1 cellular context compared by ENCODE assay signal in genomic region chr3:184017672-184018423, GRCh38.
TF ChIP-seq lines count a peak whose summit lies in the region.

Gene ABCC5, minus strand, starts transcription at chr3:184017884. Its CDS starts 3,492 bp downstream, at chr3:184014392.

TF ChIP-seq in HepG2, 621 proteins besides CTCF, POLR2A, EP300 and RAD21 (continued from another document and continues in another):
- no peak for TF ChIP-seq KIAA2018 (CRISPR knock-in tag; IDR thresholded peaks at IDR 0.05; ENCODE audit: borderline replicate concordance)
- no peak for TF ChIP-seq GZF1 (CRISPR knock-in tag; IDR thresholded peaks at IDR 0.05)
- no peak for TF ChIP-seq ZNF30 (CRISPR knock-in tag; IDR thresholded peaks at IDR 0.05)
- TF ChIP-seq, protein P1, sequence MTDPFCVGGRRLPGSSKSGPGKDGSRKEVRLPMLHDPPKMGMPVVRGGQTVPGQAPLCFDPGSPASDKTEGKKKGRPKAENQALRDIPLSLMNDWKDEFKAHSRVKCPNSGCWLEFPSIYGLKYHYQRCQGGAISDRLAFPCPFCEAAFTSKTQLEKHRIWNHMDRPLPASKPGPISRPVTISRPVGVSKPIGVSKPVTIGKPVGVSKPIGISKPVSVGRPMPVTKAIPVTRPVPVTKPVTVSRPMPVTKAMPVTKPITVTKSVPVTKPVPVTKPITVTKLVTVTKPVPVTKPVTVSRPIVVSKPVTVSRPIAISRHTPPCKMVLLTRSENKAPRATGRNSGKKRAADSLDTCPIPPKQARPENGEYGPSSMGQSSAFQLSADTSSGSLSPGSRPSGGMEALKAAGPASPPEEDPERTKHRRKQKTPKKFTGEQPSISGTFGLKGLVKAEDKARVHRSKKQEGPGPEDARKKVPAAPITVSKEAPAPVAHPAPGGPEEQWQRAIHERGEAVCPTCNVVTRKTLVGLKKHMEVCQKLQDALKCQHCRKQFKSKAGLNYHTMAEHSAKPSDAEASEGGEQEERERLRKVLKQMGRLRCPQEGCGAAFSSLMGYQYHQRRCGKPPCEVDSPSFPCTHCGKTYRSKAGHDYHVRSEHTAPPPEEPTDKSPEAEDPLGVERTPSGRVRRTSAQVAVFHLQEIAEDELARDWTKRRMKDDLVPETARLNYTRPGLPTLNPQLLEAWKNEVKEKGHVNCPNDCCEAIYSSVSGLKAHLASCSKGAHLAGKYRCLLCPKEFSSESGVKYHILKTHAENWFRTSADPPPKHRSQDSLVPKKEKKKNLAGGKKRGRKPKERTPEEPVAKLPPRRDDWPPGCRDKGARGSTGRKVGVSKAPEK (CRISPR knock-in tag; IDR thresholded peaks at IDR 0.05; ENCODE audit: borderline replicate concordance), result peak; percentile 14; the same call in 1 of the 2 replicates
- no peak for TF ChIP-seq U2AF1 (optimal IDR thresholded peaks at IDR 0.05; ENCODE audit: low read depth, low read length)
- 0 out of 2 replicates have a peak, but pooled peaks have one; percentile 15 for TF ChIP-seq ZNF383 (CRISPR knock-in tag; IDR thresholded peaks at IDR 0.05; ENCODE audit: borderline replicate concordance)
- TF ChIP-seq ZNF260 (CRISPR knock-in tag; IDR thresholded peaks at IDR 0.05; ENCODE audit: borderline replicate concordance, low read depth), result no peak
- TF ChIP-seq ZNF607 (CRISPR knock-in tag; IDR thresholded peaks at IDR 0.05; ENCODE audit: borderline replicate concordance), result no peak
- no peak; the same call in 1 of the 2 replicates for TF ChIP-seq BRD4 (CRISPR knock-in tag; IDR thresholded peaks at IDR 0.05)
- TF ChIP-seq ZNF558 (CRISPR knock-in tag; IDR thresholded peaks at IDR 0.05; ENCODE audit: borderline replicate concordance), result 0 out of 2 replicates have a peak, but pooled peaks have one; percentile 63
- no peak for TF ChIP-seq CHCHD3 (CRISPR knock-in tag; IDR thresholded peaks at IDR 0.05)
- peak; percentile 56; the same call in 1 of the 2 replicates for TF ChIP-seq ZNF343 (CRISPR knock-in tag; IDR thresholded peaks at IDR 0.05)
- no peak; the same call in none of the 2 replicates for TF ChIP-seq NFKBIZ (CRISPR knock-in tag; IDR thresholded peaks at IDR 0.05)
- no peak for TF ChIP-seq TAF15 (IDR thresholded peaks at IDR 0.05; ENCODE audit: low read depth, low read length, poor library complexity, severe bottlenecking)
- 0 out of 2 replicates have a peak, but pooled peaks have one; percentile 77 for TF ChIP-seq ZNF572 (CRISPR knock-in tag; IDR thresholded peaks at IDR 0.05)
- TF ChIP-seq KLF6 (CRISPR knock-in tag; IDR thresholded peaks at IDR 0.05), result no peak
- no peak for TF ChIP-seq ZNF549 (CRISPR knock-in tag; IDR thresholded peaks at IDR 0.05)
- TF ChIP-seq, protein P2, sequence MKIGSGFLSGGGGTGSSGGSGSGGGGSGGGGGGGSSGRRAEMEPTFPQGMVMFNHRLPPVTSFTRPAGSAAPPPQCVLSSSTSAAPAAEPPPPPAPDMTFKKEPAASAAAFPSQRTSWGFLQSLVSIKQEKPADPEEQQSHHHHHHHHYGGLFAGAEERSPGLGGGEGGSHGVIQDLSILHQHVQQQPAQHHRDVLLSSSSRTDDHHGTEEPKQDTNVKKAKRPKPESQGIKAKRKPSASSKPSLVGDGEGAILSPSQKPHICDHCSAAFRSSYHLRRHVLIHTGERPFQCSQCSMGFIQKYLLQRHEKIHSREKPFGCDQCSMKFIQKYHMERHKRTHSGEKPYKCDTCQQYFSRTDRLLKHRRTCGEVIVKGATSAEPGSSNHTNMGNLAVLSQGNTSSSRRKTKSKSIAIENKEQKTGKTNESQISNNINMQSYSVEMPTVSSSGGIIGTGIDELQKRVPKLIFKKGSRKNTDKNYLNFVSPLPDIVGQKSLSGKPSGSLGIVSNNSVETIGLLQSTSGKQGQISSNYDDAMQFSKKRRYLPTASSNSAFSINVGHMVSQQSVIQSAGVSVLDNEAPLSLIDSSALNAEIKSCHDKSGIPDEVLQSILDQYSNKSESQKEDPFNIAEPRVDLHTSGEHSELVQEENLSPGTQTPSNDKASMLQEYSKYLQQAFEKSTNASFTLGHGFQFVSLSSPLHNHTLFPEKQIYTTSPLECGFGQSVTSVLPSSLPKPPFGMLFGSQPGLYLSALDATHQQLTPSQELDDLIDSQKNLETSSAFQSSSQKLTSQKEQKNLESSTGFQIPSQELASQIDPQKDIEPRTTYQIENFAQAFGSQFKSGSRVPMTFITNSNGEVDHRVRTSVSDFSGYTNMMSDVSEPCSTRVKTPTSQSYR (CRISPR knock-in tag; IDR thresholded peaks at IDR 0.05; ENCODE audit: borderline replicate concordance), result no peak; the same call in 1 of the 2 replicates
- TF ChIP-seq, protein P3, sequence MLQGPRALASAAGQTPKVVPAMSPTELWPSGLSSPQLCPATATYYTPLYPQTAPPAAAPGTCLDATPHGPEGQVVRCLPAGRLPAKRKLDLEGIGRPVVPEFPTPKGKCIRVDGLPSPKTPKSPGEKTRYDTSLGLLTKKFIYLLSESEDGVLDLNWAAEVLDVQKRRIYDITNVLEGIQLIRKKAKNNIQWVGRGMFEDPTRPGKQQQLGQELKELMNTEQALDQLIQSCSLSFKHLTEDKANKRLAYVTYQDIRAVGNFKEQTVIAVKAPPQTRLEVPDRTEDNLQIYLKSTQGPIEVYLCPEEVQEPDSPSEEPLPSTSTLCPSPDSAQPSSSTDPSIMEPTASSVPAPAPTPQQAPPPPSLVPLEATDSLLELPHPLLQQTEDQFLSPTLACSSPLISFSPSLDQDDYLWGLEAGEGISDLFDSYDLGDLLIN (CRISPR knock-in tag; IDR thresholded peaks at IDR 0.05; ENCODE audit: borderline replicate concordance), result no peak
- no peak for TF ChIP-seq ZBTB34 (CRISPR knock-in tag; IDR thresholded peaks at IDR 0.05)
- TF ChIP-seq RFX1 (IDR thresholded peaks at IDR 0.05), result no peak
- TF ChIP-seq ZNF839 (CRISPR knock-in tag; IDR thresholded peaks at IDR 0.05; ENCODE audit: borderline replicate concordance), result no peak
- no peak for TF ChIP-seq ZNF589 (CRISPR knock-in tag; conservative IDR thresholded peaks at IDR 0.05)
- peak; percentile 78; the same call in 1 of the 2 replicates for TF ChIP-seq ZNF709 (CRISPR knock-in tag; IDR thresholded peaks at IDR 0.05)
- TF ChIP-seq CAMTA2 (CRISPR knock-in tag; IDR thresholded peaks at IDR 0.05; ENCODE audit: borderline replicate concordance), result peak; percentile 83; the same call in 1 of the 2 replicates
- no peak for TF ChIP-seq ZBTB43 (CRISPR knock-in tag; conservative IDR thresholded peaks at IDR 0.05)
- no peak for TF ChIP-seq FUBP1 (CRISPR knock-in tag; IDR thresholded peaks at IDR 0.05; ENCODE audit: borderline replicate concordance)
- TF ChIP-seq ZNF337 (CRISPR knock-in tag; IDR thresholded peaks at IDR 0.05; ENCODE audit: borderline replicate concordance, low read depth), result no peak
- TF ChIP-seq ZFP1 (CRISPR knock-in tag; IDR thresholded peaks at IDR 0.05), result no peak
- TF ChIP-seq ZNF33A (CRISPR knock-in tag; IDR thresholded peaks at IDR 0.05; ENCODE audit: borderline replicate concordance), result no peak
- TF ChIP-seq KLF9 (CRISPR knock-in tag; IDR thresholded peaks at IDR 0.05; ENCODE audit: low read depth), result no peak; the same call in 1 of the 2 replicates
- no peak for TF ChIP-seq FOXP1 (IDR thresholded peaks at IDR 0.05)
- TF ChIP-seq FOXP1 (CRISPR knock-in tag; IDR thresholded peaks at IDR 0.05), result no peak
- TF ChIP-seq, protein P4, sequence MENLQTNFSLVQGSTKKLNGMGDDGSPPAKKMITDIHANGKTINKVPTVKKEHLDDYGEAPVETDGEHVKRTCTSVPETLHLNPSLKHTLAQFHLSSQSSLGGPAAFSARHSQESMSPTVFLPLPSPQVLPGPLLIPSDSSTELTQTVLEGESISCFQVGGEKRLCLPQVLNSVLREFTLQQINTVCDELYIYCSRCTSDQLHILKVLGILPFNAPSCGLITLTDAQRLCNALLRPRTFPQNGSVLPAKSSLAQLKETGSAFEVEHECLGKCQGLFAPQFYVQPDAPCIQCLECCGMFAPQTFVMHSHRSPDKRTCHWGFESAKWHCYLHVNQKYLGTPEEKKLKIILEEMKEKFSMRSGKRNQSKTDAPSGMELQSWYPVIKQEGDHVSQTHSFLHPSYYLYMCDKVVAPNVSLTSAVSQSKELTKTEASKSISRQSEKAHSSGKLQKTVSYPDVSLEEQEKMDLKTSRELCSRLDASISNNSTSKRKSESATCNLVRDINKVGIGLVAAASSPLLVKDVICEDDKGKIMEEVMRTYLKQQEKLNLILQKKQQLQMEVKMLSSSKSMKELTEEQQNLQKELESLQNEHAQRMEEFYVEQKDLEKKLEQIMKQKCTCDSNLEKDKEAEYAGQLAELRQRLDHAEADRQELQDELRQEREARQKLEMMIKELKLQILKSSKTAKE (CRISPR knock-in tag; IDR thresholded peaks at IDR 0.05; ENCODE audit: borderline replicate concordance), result peak; percentile 21; the same call in 1 of the 2 replicates
- TF ChIP-seq RFXANK (CRISPR knock-in tag; IDR thresholded peaks at IDR 0.05), result no peak
- no peak for TF ChIP-seq SRF (IDR thresholded peaks at IDR 0.05; ENCODE audit: low read depth, low read length)
